Comparison of ENCODE assay signal across 27 cellular contexts in the genomic region with DNA sequence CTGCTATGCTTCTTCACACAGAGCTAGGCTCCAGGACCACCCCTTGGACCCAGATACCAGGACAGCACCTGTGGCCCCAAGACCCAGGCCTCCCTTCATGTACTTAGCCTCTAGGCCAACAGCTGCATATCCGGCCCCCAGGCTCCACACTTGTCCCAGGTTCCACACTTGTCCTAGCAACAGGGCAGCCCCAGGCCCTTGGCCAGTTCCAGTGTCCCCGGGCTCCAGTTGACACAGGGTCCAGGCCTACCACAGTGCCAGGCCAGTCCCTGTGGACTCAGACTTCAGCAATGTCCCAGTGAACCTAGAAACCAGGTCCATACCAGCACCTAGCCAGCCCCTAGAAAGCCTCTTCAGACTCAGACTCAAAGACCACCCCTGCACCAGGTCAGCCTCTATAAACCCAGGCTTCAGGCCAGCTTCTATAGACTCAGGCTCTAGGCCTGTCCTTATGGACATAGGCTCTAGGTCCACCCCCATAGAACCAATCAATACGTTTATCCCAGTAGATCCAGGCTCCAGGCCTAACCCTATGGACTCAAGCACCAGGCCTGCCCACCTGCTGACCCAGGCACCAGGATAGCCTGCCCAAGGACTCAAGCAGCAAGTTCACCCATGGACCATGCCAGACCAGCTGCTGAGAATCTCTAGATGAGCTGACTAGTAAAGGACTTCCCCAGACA. TPM values are rescaled to one million over a fixed set of nuclear protein-coding genes. Genes with fewer than 3 reads are reported as not detected.
"Had no signal": no experiment of that assay in that cellular context is flagged by ENCODE, and none has a peak within 500 bp of the region (broad histone marks: within the 10 kb centered on the region; RNA-seq: fewer than 3 reads in every experiment).

No MANE protein-coding gene starts in this region.

- ATAC-seq: effector memory CD8-positive, alpha-beta T cell; mucosa of descending colon; natural killer cell treated with Interleukin-12 subunit alpha and Interleukin-12 subunit beta and Interleukin-15 and Interleukin-18, amount 100 ng/mL, for 72 hours; stimulated activated effector memory CD8-positive, alpha-beta T cell treated with anti-CD3 and anti-CD28 coated beads, Interleukin-12 subunit alpha, Interleukin-12 subunit beta, amount 100 ng/mL, for 72 hours had no signal

- H3K27me3 ChIP-seq: colonic mucosa, esophagus squamous epithelium, neutrophil, sigmoid colon, stomach, tibial nerve, upper lobe of left lung, uterus had no signal

- H3K36me3 ChIP-seq: colonic mucosa, esophagus squamous epithelium, neutrophil, sigmoid colon, stomach, tibial nerve, upper lobe of left lung, uterus had no signal

- DNase-seq: colonic mucosa; dermis blood vessel endothelial cell; effector memory CD8-positive, alpha-beta T cell; erythroblast; esophagus squamous epithelium; foreskin melanocyte; glutamatergic neuron; hypothalamus; immature natural killer cell; islet precursor cell; kidney glomerular epithelial cell; mesenchymal stem cell; mucosa of descending colon; naive B cell; sigmoid colon; stimulated activated CD4-positive, alpha-beta T cell treated with anti-CD3 and anti-CD28 coated beads, Interleukin-2, amount 100 ng/mL, for 24 hours; stimulated activated CD4-positive, alpha-beta T cell treated with anti-CD3 and anti-CD28 coated beads, Interleukin-4, amount 100 ng/mL, for 24 hours; stimulated activated naive CD4-positive, alpha-beta T cell treated with Interleukin-2 at 50 U/mL for 16 hours; stomach; upper lobe of left lung; uterus had no signal

- H3K27ac ChIP-seq: colonic mucosa, esophagus squamous epithelium, neutrophil, parathyroid adenoma, tibial nerve, upper lobe of left lung, uterus had no signal

- H3K4me1 ChIP-seq: colonic mucosa, upper lobe of left lung had no signal

- H3K9me3 ChIP-seq: colonic mucosa, neutrophil had no signal

- H3K4me3 ChIP-seq: colonic mucosa, esophagus squamous epithelium, mucosa of descending colon, sigmoid colon, stomach, tibial nerve, upper lobe of left lung, uterus had no signal

RNA-seq across cellular contexts. Expression of a gene that starts 46.3 kb away (rescaled TPM):
- total RNA-seq: lung microvascular endothelial cell had no signal
- polyA plus RNA-seq: immature natural killer cell had no signal
